Comparison of ENCODE assay signal across 11 cellular contexts in the genomic region with DNA sequence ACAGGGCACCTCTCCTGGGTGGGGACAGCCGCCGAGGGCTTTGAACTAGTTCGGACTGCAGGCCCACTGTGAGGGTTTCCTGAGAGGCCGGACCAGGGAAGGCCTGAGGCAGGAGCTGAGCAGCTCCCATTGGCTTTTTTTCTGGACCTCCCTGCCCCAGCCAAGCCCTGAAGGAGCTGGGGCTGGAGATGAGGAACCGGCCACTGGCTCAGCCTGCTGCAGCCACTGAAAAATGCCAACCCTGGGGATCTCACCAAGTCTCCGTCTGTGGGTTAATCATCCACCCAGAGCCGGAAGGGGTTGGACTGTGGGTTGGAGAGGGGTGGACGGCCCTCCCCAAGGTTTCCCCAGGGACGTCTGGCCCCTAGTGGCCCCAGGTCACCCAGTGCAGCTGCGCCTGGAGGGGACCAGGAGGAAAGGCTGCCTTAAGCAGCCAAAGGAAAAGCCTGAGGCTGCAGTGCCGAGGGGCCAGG. TPM values are rescaled to one million over a fixed set of nuclear protein-coding genes. Genes with fewer than 3 reads are reported as not detected.
DNase-seq lines count a peak whose midpoint lies in the region; ATAC-seq and TF ChIP-seq lines count a peak whose summit lies in the region.
"Had no signal": no experiment of that assay in that cellular context is flagged by ENCODE, and none has a peak within 500 bp of the region (broad histone marks: within the 10 kb centered on the region; RNA-seq: fewer than 3 reads in every experiment).

No MANE protein-coding gene starts in this region.

- H3K9me3 Mint-ChIP-seq in progenitor cell of endocrine pancreas (ENCODE audit: low read depth): no peaks in the 10 kb centered on the region
- no peaks in the 10 kb centered on the region for H3K9me3 Mint-ChIP-seq in activated naive CD4-positive, alpha-beta T cell treated with anti-CD3 and anti-CD28 coated beads, Interleukin-2, amount 10 ng/mL, durations not matched to agents 7 days and 5 days
- H3K9me3 Mint-ChIP-seq: HFFc6 had no signal

- no peak overlapping the region for H3K4me3 Mint-ChIP-seq in progenitor cell of endocrine pancreas (ENCODE audit: low read depth)
- H3K4me3 Mint-ChIP-seq in activated naive CD4-positive, alpha-beta T cell treated with anti-CD3 and anti-CD28 coated beads, Interleukin-2, amount 10 ng/mL, durations not matched to agents 7 days and 5 days: no peak overlapping the region
- H3K4me3 Mint-ChIP-seq: HFFc6 had no signal

- POLR2A ChIA-PET in GM10248 (lab: Yijun Ruan, JAX): no interaction called here

- DNase-seq in GM10248 (ENCODE audit: extremely low spot score) (peak; percentile 75), amniotic epithelial cell (ENCODE audit: low read depth) (peak; percentile 17), progenitor cell of endocrine pancreas (ENCODE audit: low spot score, unreplicated experiment) (peak; percentile 73), KBM-7 (no peak), NCI-H1436 treated with DMSO at 0.1 percent for 48 hours (lab: John Stamatoyannopoulos, UW) (no peak)
- no peak for DNase-seq in activated naive CD4-positive, alpha-beta T cell treated with anti-CD3 and anti-CD28 coated beads, Interleukin-2, amount 10 ng/mL, durations not matched to agents 7 days and 5 days
- DNase-seq in activated CD4-positive, alpha-beta T cell treated with anti-CD3 and anti-CD28 coated beads, Interleukin-2, amount 50 U/mL, for 4 hours: no peak
- DNase-seq: HFFc6, MG63 had no signal

- peaks cover 1% of the 10 kb centered on the region for H3K36me3 Mint-ChIP-seq in progenitor cell of endocrine pancreas (ENCODE audit: insufficient read depth)
- no peaks in the 10 kb centered on the region for H3K36me3 Mint-ChIP-seq in activated naive CD4-positive, alpha-beta T cell treated with anti-CD3 and anti-CD28 coated beads, Interleukin-2, amount 10 ng/mL, durations not matched to agents 7 days and 5 days

- no peaks in the 10 kb centered on the region for H3K27me3 Mint-ChIP-seq in progenitor cell of endocrine pancreas
- peaks cover 70% of the 10 kb centered on the region for H3K27me3 Mint-ChIP-seq in activated naive CD4-positive, alpha-beta T cell treated with anti-CD3 and anti-CD28 coated beads, Interleukin-2, amount 10 ng/mL, durations not matched to agents 7 days and 5 days

- H3K4me1 Mint-ChIP-seq in progenitor cell of endocrine pancreas (ENCODE audit: low read depth): peaks cover 16% of the 10 kb centered on the region
- peaks cover 9% of the 10 kb centered on the region for H3K4me1 Mint-ChIP-seq in activated naive CD4-positive, alpha-beta T cell treated with anti-CD3 and anti-CD28 coated beads, Interleukin-2, amount 10 ng/mL, durations not matched to agents 7 days and 5 days

- ATAC-seq in HG02943 (IDR thresholded peaks at IDR 0.05; ENCODE audit: low read depth, unreplicated experiment): peak; percentile 59
- ATAC-seq: Right ventricle myocardium inferior had no signal

- in situ Hi-C loops in KBM-7 (cut with MboI; ENCODE audit: low pct_unique_long_range_greater_than_20kb, low sequenced_read_pairs): no loop called here

- H3K27ac Mint-ChIP-seq in progenitor cell of endocrine pancreas: peak overlapping the region; percentile 41
- no peak overlapping the region for H3K27ac Mint-ChIP-seq in activated naive CD4-positive, alpha-beta T cell treated with anti-CD3 and anti-CD28 coated beads, Interleukin-2, amount 10 ng/mL, durations not matched to agents 7 days and 5 days
- H3K27ac Mint-ChIP-seq: HFFc6 had no signal

- TF ChIP-seq CTCF in GM10248 (IDR thresholded peaks at IDR 0.05; ENCODE audit: control extremely low read depth, extremely low read depth, low read depth, missing control alignments) (no peak), progenitor cell of endocrine pancreas (IDR thresholded peaks at IDR 0.05; ENCODE audit: unreplicated experiment) (peak; percentile 32)

- CTCF ChIA-PET in GM10248 (lab: Yijun Ruan, JAX): interaction anchor here (1.2 to 1.8 kb wide), 4 partner anchors 11 to 74 kb away, joined by 3 to 5 read pairs (median 3); no protein-coding TSS in a partner anchor
- CTCF ChIA-PET in activated naive CD4-positive, alpha-beta T cell treated with anti-CD3 and anti-CD28 coated beads, Interleukin-2, amount 10 ng/mL, durations not matched to agents 7 days and 5 days (lab: Charles Lee): interaction anchor here (0.6 to 2.4 kb wide), 3 partner anchors 24 to 67 kb away, joined by 3 to 8 read pairs (median 3); a partner anchor contains a TSS

RNA-seq across cellular contexts. Expression of a gene that starts 2.5 kb away (rescaled TPM):
- 29.7 and 36.8 TPM in 2 replicates for total RNA-seq in progenitor cell of endocrine pancreas

RNA-seq across cellular contexts. Expression of a gene that starts 11.5 kb away (rescaled TPM):
- 1.6 and 1.9 TPM in 2 replicates for total RNA-seq in progenitor cell of endocrine pancreas

RNA-seq across cellular contexts. Expression of a gene that starts 16.9 kb away (rescaled TPM):
- total RNA-seq in progenitor cell of endocrine pancreas: 15.1 and 18.1 TPM in 2 replicates

RNA-seq across cellular contexts. Expression of a gene that starts 30.8 kb away (rescaled TPM):
- 104 and 109 TPM in 2 replicates for total RNA-seq in progenitor cell of endocrine pancreas

RNA-seq across cellular contexts. Expression of a gene that starts 33.6 kb away (rescaled TPM):
- 36.7 and 42.0 TPM in 2 replicates for total RNA-seq in progenitor cell of endocrine pancreas

Comparison
In these comparisons a context has a peak if more than half of its experiments do, and no peak if none do; other contexts are left out.
1. DNase-seq: peak in GM10248 (single experiment), amniotic epithelial cell (single experiment) and progenitor cell of endocrine pancreas (single experiment); none in KBM-7 (single experiment), activated naive CD4-positive, alpha-beta T cell treated with anti-CD3 and anti-CD28 coated beads, Interleukin-2, amount 10 ng/mL, durations not matched to agents 7 days and 5 days (single experiment), NCI-H1436 treated with DMSO at 0.1 percent for 48 hours (single experiment) and activated CD4-positive, alpha-beta T cell treated with anti-CD3 and anti-CD28 coated beads, Interleukin-2, amount 50 U/mL, for 4 hours (0 of 2).